Comparison of ENCODE assay signal across 1 cellular context in genomic region chr22:31346733-31347250, GRCh38.
TF ChIP-seq lines count a peak whose summit lies in the region.

No MANE protein-coding gene starts in this region.

TF ChIP-seq in HepG2, 621 proteins besides CTCF, POLR2A, EP300 and RAD21 (continued from another document and continues in another):
- TF ChIP-seq ZNF691 (CRISPR knock-in tag; IDR thresholded peaks at IDR 0.05; ENCODE audit: borderline replicate concordance, low read depth), result peak; percentile 67; the same call in 1 of the 2 replicates
- no peak for TF ChIP-seq DNMT3B (CRISPR knock-in tag; conservative IDR thresholded peaks at IDR 0.05)
- no peak; the same call in 1 of the 2 replicates for TF ChIP-seq KLF6 (CRISPR knock-in tag; IDR thresholded peaks at IDR 0.05)
- TF ChIP-seq RFX5 (IDR thresholded peaks at IDR 0.05; ENCODE audit: low read depth, low read length), result no peak
- TF ChIP-seq SIN3B (IDR thresholded peaks at IDR 0.05; ENCODE audit: low read length), result no peak
- TF ChIP-seq TFDP2 (CRISPR knock-in tag; IDR thresholded peaks at IDR 0.05), result peak; percentile 49
- TF ChIP-seq ZNF44 (CRISPR knock-in tag; IDR thresholded peaks at IDR 0.05), result no peak
- TF ChIP-seq ZNF746 (CRISPR knock-in tag; IDR thresholded peaks at IDR 0.05), result no peak
- 0 out of 2 replicates have a peak, but pooled peaks have one; percentile 49 for TF ChIP-seq BCL3 (CRISPR knock-in tag; IDR thresholded peaks at IDR 0.05)
- TF ChIP-seq ZBTB39 (CRISPR knock-in tag; IDR thresholded peaks at IDR 0.05), result no peak
- TF ChIP-seq NAIF1 (CRISPR knock-in tag; IDR thresholded peaks at IDR 0.05; ENCODE audit: borderline replicate concordance), result no peak
- peak; percentile 29; the same call in 1 of the 2 replicates for TF ChIP-seq ARNTL (CRISPR knock-in tag; IDR thresholded peaks at IDR 0.05)
- TF ChIP-seq TAF1 (CRISPR knock-in tag; IDR thresholded peaks at IDR 0.05), result no peak; the same call in none of the 2 replicates
- TF ChIP-seq ZNF274 (CRISPR knock-in tag; IDR thresholded peaks at IDR 0.05), result no peak
- no peak for TF ChIP-seq MTF2 (CRISPR knock-in tag; IDR thresholded peaks at IDR 0.05; ENCODE audit: borderline replicate concordance)
- TF ChIP-seq TSC22D2 (CRISPR knock-in tag; IDR thresholded peaks at IDR 0.05; ENCODE audit: borderline replicate concordance), result no peak
- TF ChIP-seq RXRB (CRISPR knock-in tag; IDR thresholded peaks at IDR 0.05; ENCODE audit: borderline replicate concordance), result no peak
- TF ChIP-seq MIER2 (CRISPR knock-in tag; IDR thresholded peaks at IDR 0.05), result no peak
- no peak for TF ChIP-seq PREB (CRISPR knock-in tag; IDR thresholded peaks at IDR 0.05)
- no peak for TF ChIP-seq CHD2 (IDR thresholded peaks at IDR 0.05; ENCODE audit: low read depth, low read length)
- TF ChIP-seq USF2 (IDR thresholded peaks at IDR 0.05; ENCODE audit: low read depth, low read length), result no peak
- no peak for TF ChIP-seq USF2 (CRISPR knock-in tag; IDR thresholded peaks at IDR 0.05; ENCODE audit: borderline replicate concordance)
- TF ChIP-seq ZNF33A (CRISPR knock-in tag; IDR thresholded peaks at IDR 0.05; ENCODE audit: borderline replicate concordance), result no peak
- no peak for TF ChIP-seq ATF4 (CRISPR knock-in tag; IDR thresholded peaks at IDR 0.05)
- peak; percentile 66 for TF ChIP-seq PHF20 (CRISPR knock-in tag; IDR thresholded peaks at IDR 0.05)
- TF ChIP-seq MAZ (IDR thresholded peaks at IDR 0.05; ENCODE audit: borderline replicate concordance, low read depth, low read length), result no peak
- TF ChIP-seq MAZ (CRISPR knock-in tag; IDR thresholded peaks at IDR 0.05; ENCODE audit: low read depth), result peak; percentile 66; the same call in 1 of the 2 replicates
- TF ChIP-seq U2AF1 (optimal IDR thresholded peaks at IDR 0.05; ENCODE audit: low read depth, low read length), result no peak
- no peak for TF ChIP-seq KAT2B (IDR thresholded peaks at IDR 0.05; ENCODE audit: borderline replicate concordance, low read depth, low read length)
- no peak; the same call in 1 of the 2 replicates for TF ChIP-seq ARID5B (CRISPR knock-in tag; IDR thresholded peaks at IDR 0.05)
- no peak; the same call in 1 of the 2 replicates for TF ChIP-seq ZNF678 (CRISPR knock-in tag; IDR thresholded peaks at IDR 0.05)
- no peak for TF ChIP-seq ZNF614 (CRISPR knock-in tag; IDR thresholded peaks at IDR 0.05; ENCODE audit: borderline replicate concordance)
- TF ChIP-seq GLMP (CRISPR knock-in tag; IDR thresholded peaks at IDR 0.05; ENCODE audit: borderline replicate concordance), result no peak
- TF ChIP-seq BATF2 (CRISPR knock-in tag; IDR thresholded peaks at IDR 0.05), result no peak
- TF ChIP-seq ELF3 (CRISPR knock-in tag; IDR thresholded peaks at IDR 0.05), result peak; percentile 43
- no peak for TF ChIP-seq NR0B2 (CRISPR knock-in tag; IDR thresholded peaks at IDR 0.05)
- TF ChIP-seq FOXO4 (CRISPR knock-in tag; conservative IDR thresholded peaks at IDR 0.05), result no peak
- peak; percentile 58; the same call in 1 of the 2 replicates for TF ChIP-seq ZNF782 (CRISPR knock-in tag; IDR thresholded peaks at IDR 0.05; ENCODE audit: borderline replicate concordance)
- TF ChIP-seq NPAS2 (CRISPR knock-in tag; IDR thresholded peaks at IDR 0.05; ENCODE audit: borderline replicate concordance), result no peak
- TF ChIP-seq JDP2 (CRISPR knock-in tag; IDR thresholded peaks at IDR 0.05; ENCODE audit: borderline replicate concordance), result no peak
- peak; percentile 21; the same call in 1 of the 2 replicates for TF ChIP-seq ZNF800 (CRISPR knock-in tag; IDR thresholded peaks at IDR 0.05)
- TF ChIP-seq SKI (IDR thresholded peaks at IDR 0.05; ENCODE audit: partially characterized antibody), result peak; percentile 11
